ENCODE assay signal across 26 cellular contexts in genomic region chr6:167977717-167978467, GRCh38. TPM values are rescaled to one million over a fixed set of nuclear protein-coding genes. Genes with fewer than 3 reads are reported as not detected.
"Had no signal": no experiment of that assay in that cellular context is flagged by ENCODE, and none has a peak within 500 bp of the region (broad histone marks: within the 10 kb centered on the region; RNA-seq: fewer than 3 reads in every experiment).

No MANE protein-coding gene starts in this region.

- H3K27me3 ChIP-seq: SJSA1 had no signal

- H3K4me2 ChIP-seq: KMS-11 had no signal

- H3K4me3 ChIP-seq: K562, SJSA1, SK-N-MC had no signal

- H3K9ac ChIP-seq: KMS-11 had no signal

- DNase-seq: Kasumi-1, MM.1S, NCI-H1092 treated with DMSO at 0.1 percent for 48 hours, NCI-H1436, NCI-H187, NCI-H2029, NCI-H2081 treated with DMSO at 0.1 percent for 48 hours, NCI-H2171, NCI-H226, NCI-H446, NCI-H510A, NCI-H524 treated with DMSO at 0.1 percent for 48 hours, NCI-H69, NCI-H774, Right ventricle myocardium superior, RPMI8226, SIG-M5 had no signal

- H3K27ac ChIP-seq: HL-60, KMS-11, SJSA1, SK-N-MC had no signal

- H3K36me3 Mint-ChIP-seq: IgD-negative memory B cell had no signal

- H3K4me1 Mint-ChIP-seq: IgD-negative memory B cell had no signal

- ATAC-seq: K562 had no signal

- H3K9me3 ChIP-seq: SJSA1 had no signal

- H3K4me3 Mint-ChIP-seq: IgD-negative memory B cell had no signal

- H3K27ac Mint-ChIP-seq: IgD-negative memory B cell had no signal

- FAIRE-seq: HTR-8/SVneo, K562, RCC 7860 had no signal

RNA-seq across cellular contexts. Expression of gene KIF25, which starts 19.6 kb away (rescaled TPM):
- total RNA-seq: M059J, SJSA1 had no signal
- polyA plus RNA-seq: IgD-negative memory B cell had no signal
